ENCODE assay signal across 9 cellular contexts in genomic region chr1:8604041-8604942, GRCh38.
DNase-seq lines count a peak whose midpoint lies in the region; ATAC-seq, FAIRE-seq and TF ChIP-seq lines count a peak whose summit lies in the region.
"Had no signal": no experiment of that assay in that cellular context is flagged by ENCODE, and none has a peak within 500 bp of the region (broad histone marks: within the 10 kb centered on the region; RNA-seq: fewer than 3 reads in every experiment).

No MANE protein-coding gene starts in this region.

- H3K36me3 Mint-ChIP-seq in activated naive CD4-positive, alpha-beta T cell treated with anti-CD3 and anti-CD28 coated beads, Interleukin-2, amount 10 ng/mL, durations not matched to agents 7 days and 5 days: peaks cover 32% of the 10 kb centered on the region

- H3K27ac ChIP-seq in cardiac muscle cell: peak overlapping the region; percentile 75
- H3K27ac ChIP-seq: epithelial cell of prostate had no signal

- H3K4me1 Mint-ChIP-seq in activated naive CD4-positive, alpha-beta T cell treated with anti-CD3 and anti-CD28 coated beads, Interleukin-2, amount 10 ng/mL, durations not matched to agents 7 days and 5 days: peaks cover 46% of the 10 kb centered on the region
- peaks cover 40% of the 10 kb centered on the region for H3K4me1 Mint-ChIP-seq in stimulated activated naive CD8-positive, alpha-beta T cell treated with anti-CD3 and anti-CD28 coated beads, Interleukin-15, amount 100 ng/mL, for 72 hours

- no peak for FAIRE-seq in frontal cortex (lab: Jason Lieb, UNC)

- intact Hi-C loops in left cardiac atrium (cut with DNase I): no loop called here

- no peaks in the 10 kb centered on the region for H3K9me3 Mint-ChIP-seq in activated naive CD4-positive, alpha-beta T cell treated with anti-CD3 and anti-CD28 coated beads, Interleukin-2, amount 10 ng/mL, durations not matched to agents 7 days and 5 days
- H3K9me3 Mint-ChIP-seq in stimulated activated naive CD8-positive, alpha-beta T cell treated with anti-CD3 and anti-CD28 coated beads, Interleukin-15, amount 100 ng/mL, for 72 hours: peaks cover 0 to 4% of the 10 kb centered on the region in 2 donors

- H3K4me3 ChIP-seq in cardiac muscle cell: no peak overlapping the region

- H3K4me3 Mint-ChIP-seq in activated naive CD4-positive, alpha-beta T cell treated with anti-CD3 and anti-CD28 coated beads, Interleukin-2, amount 10 ng/mL, durations not matched to agents 7 days and 5 days: peak overlapping the region; percentile 51
- H3K4me3 Mint-ChIP-seq in stimulated activated naive CD8-positive, alpha-beta T cell treated with anti-CD3 and anti-CD28 coated beads, Interleukin-15, amount 100 ng/mL, for 72 hours: peak overlapping the region; percentile 83 to 86

- CTCF ChIA-PET in activated naive CD4-positive, alpha-beta T cell treated with anti-CD3 and anti-CD28 coated beads, Interleukin-2, amount 10 ng/mL, durations not matched to agents 7 days and 5 days (lab: Charles Lee): interaction anchor here (1.1 to 3.0 kb wide), 4 partner anchors 16 to 67 kb away, joined by 4 to 13 read pairs (median 4); no protein-coding TSS in a partner anchor

- DNase-seq in cardiac muscle cell (ENCODE audit: low read depth in 1 of 2, low spot score in 1 of 2) (no peak), left cardiac atrium (no peak), HK-2 (ENCODE audit: unreplicated experiment) (no peak), frontal cortex (ENCODE audit: low spot score in 2 of 2) (no peak), KG1 (lab: John Stamatoyannopoulos, UW) (no peak)
- peak; percentile 65 for DNase-seq in activated naive CD4-positive, alpha-beta T cell treated with anti-CD3 and anti-CD28 coated beads, Interleukin-2, amount 10 ng/mL, durations not matched to agents 7 days and 5 days
- peak; percentile 39 to 52 for DNase-seq in stimulated activated naive CD8-positive, alpha-beta T cell treated with anti-CD3 and anti-CD28 coated beads, Interleukin-15, amount 100 ng/mL, for 72 hours

- ATAC-seq in left cardiac atrium: no peak
- ATAC-seq in HG03095 (IDR thresholded peaks at IDR 0.05; ENCODE audit: unreplicated experiment): peak; percentile 69
- ATAC-seq in stimulated activated naive CD8-positive, alpha-beta T cell treated with anti-CD3 and anti-CD28 coated beads, Interleukin-15, amount 100 ng/mL, for 72 hours: peak; percentile 96

- TF ChIP-seq CTCF in cardiac muscle cell (IDR thresholded peaks at IDR 0.05; ENCODE audit: low read depth, low read length): no peak

- H3K27ac Mint-ChIP-seq in activated naive CD4-positive, alpha-beta T cell treated with anti-CD3 and anti-CD28 coated beads, Interleukin-2, amount 10 ng/mL, durations not matched to agents 7 days and 5 days: peak overlapping the region; percentile 97
- H3K27ac Mint-ChIP-seq in stimulated activated naive CD8-positive, alpha-beta T cell treated with anti-CD3 and anti-CD28 coated beads, Interleukin-15, amount 100 ng/mL, for 72 hours: peak overlapping the region; percentile 75 to 90

- no peaks in the 10 kb centered on the region for H3K27me3 ChIP-seq in cardiac muscle cell

- no peaks in the 10 kb centered on the region for H3K9me3 ChIP-seq in cardiac muscle cell (ENCODE audit: low read depth)

- H3K27me3 Mint-ChIP-seq in activated naive CD4-positive, alpha-beta T cell treated with anti-CD3 and anti-CD28 coated beads, Interleukin-2, amount 10 ng/mL, durations not matched to agents 7 days and 5 days: no peaks in the 10 kb centered on the region
- no peaks in the 10 kb centered on the region for H3K27me3 Mint-ChIP-seq in stimulated activated naive CD8-positive, alpha-beta T cell treated with anti-CD3 and anti-CD28 coated beads, Interleukin-15, amount 100 ng/mL, for 72 hours

- H3K4me1 ChIP-seq in cardiac muscle cell (ENCODE audit: low read depth): peaks cover 27% of the 10 kb centered on the region

- H3K36me3 ChIP-seq in cardiac muscle cell: peaks cover 3% of the 10 kb centered on the region

Comparison
In these comparisons a context has a peak if more than half of its experiments do, and no peak if none do; other contexts are left out.
1. DNase-seq: peak in activated naive CD4-positive, alpha-beta T cell treated with anti-CD3 and anti-CD28 coated beads, Interleukin-2, amount 10 ng/mL, durations not matched to agents 7 days and 5 days (single experiment) and stimulated activated naive CD8-positive, alpha-beta T cell treated with anti-CD3 and anti-CD28 coated beads, Interleukin-15, amount 100 ng/mL, for 72 hours (2 of 2); none in cardiac muscle cell (0 of 2), left cardiac atrium (single experiment), HK-2 (single experiment), frontal cortex (0 of 2) and KG1 (single experiment).
2. ATAC-seq: peak in HG03095 (single experiment) and stimulated activated naive CD8-positive, alpha-beta T cell treated with anti-CD3 and anti-CD28 coated beads, Interleukin-15, amount 100 ng/mL, for 72 hours (single experiment); none in left cardiac atrium (0 of 2).